ENCODE assay signal across 16 cellular contexts in genomic region chr17:43698678-43699437, GRCh38. TPM values are rescaled to one million over a fixed set of nuclear protein-coding genes. Genes with fewer than 3 reads are reported as not detected.
DNase-seq lines count a peak whose midpoint lies in the region; ATAC-seq and TF ChIP-seq lines count a peak whose summit lies in the region.
"Had no signal": no experiment of that assay in that cellular context is flagged by ENCODE, and none has a peak within 500 bp of the region (broad histone marks: within the 10 kb centered on the region; RNA-seq: fewer than 3 reads in every experiment).

No MANE protein-coding gene starts in this region.

- POLR2A ChIA-PET in RWPE1 (lab: Yijun Ruan, JAX; ENCODE audit: low non-redundant PET), result no interaction called here

- peaks cover 39 to 61% of the 10 kb centered on the region in 2 donors for H3K4me1 ChIP-seq in thoracic aorta (ENCODE audit: control insufficient read depth in 1 of 2, low read depth in 2 of 2)

- H3K27me3 ChIP-seq in thoracic aorta (replicated peaks; ENCODE audit: insufficient read depth), result no peaks in the 10 kb centered on the region
- H3K27me3 ChIP-seq: SJCRH30 had no signal

- DNase-seq in ELR (ENCODE audit: low read depth), result peak; percentile 34
- no peak for DNase-seq in RWPE1 (ENCODE audit: low spot score)
- DNase-seq in fibroblast of the aortic adventitia (ENCODE audit: low read depth), result peak; percentile 48
- no peak for DNase-seq in thoracic aorta (ENCODE audit: low spot score)
- no peak for DNase-seq in H4 (ENCODE audit: low spot score)
- DNase-seq in AML-193 (lab: John Stamatoyannopoulos, UW), result no peak
- DNase-seq: ACHN; CD4-positive, CD25-positive, alpha-beta regulatory T cell; H9; KBM-7; NCI-H1048; NCI-H1436 treated with DMSO at 0.1 percent for 48 hours; NCI-H2227 treated with DMSO at 0.1 percent for 48 hours; SJCRH30 had no signal

- TF ChIP-seq CTCF in RWPE1 (conservative IDR thresholded peaks at IDR 0.05; ENCODE audit: low read depth), result no peak
- TF ChIP-seq CTCF in fibroblast of the aortic adventitia (IDR thresholded peaks at IDR 0.05; ENCODE audit: insufficient read depth, low read length), result no peak
- TF ChIP-seq CTCF in thoracic aorta (IDR thresholded peaks at IDR 0.05), result no peak

- H3K36me3 ChIP-seq in thoracic aorta, result no peaks in the 10 kb centered on the region
- H3K36me3 ChIP-seq: SJCRH30 had no signal

- CTCF ChIA-PET in RWPE1 (lab: Yijun Ruan, JAX), result interaction anchor here (0.6 to 10.8 kb wide), 3 partner anchors 62 to 291 kb away, joined by 4 to 181 read pairs (median 11); partner anchors contain the start of gene SOST

- ATAC-seq in thoracic aorta (ENCODE audit: insufficient number of reproducible peaks, low FRiP score, low read depth) (no peak), HG02642 (IDR thresholded peaks at IDR 0.05; ENCODE audit: poor library complexity, unreplicated experiment) (no peak)

- no peak overlapping the region for H3K4me3 ChIP-seq in fibroblast of the aortic adventitia (ENCODE audit: low read depth, low read length)
- no peak overlapping the region for H3K4me3 ChIP-seq in thoracic aorta
- H3K4me3 ChIP-seq: SJCRH30 had no signal

- peak overlapping the region; percentile 20 for H3K27ac ChIP-seq in RWPE1
- peak overlapping the region; percentile 70 to 77 for H3K27ac ChIP-seq in thoracic aorta
- H3K27ac ChIP-seq: SJCRH30 had no signal

- no peaks in the 10 kb centered on the region for H3K9me3 ChIP-seq in thoracic aorta
- H3K9me3 ChIP-seq: SJCRH30 had no signal

RNA-seq across cellular contexts. Expression of gene MEOX1, which starts 37.1 kb away (rescaled TPM):
- total RNA-seq in fibroblast of the aortic adventitia (ENCODE audit: low replicate concordance) (not detected in 2 replicates), thoracic aorta (1 to 10 TPM; 3.0 to 5.4 TPM)
- total RNA-seq in H4 (2014; rRNA removed; shearing (Covaris generic)), result not detected in 2 replicates
- total RNA-seq: H9 had no signal

RNA-seq across cellular contexts. Expression of gene SOST, which starts 59.7 kb away (rescaled TPM):
- 0.09 TPM in 1 of 2 replicates, not detected in the other for total RNA-seq in fibroblast of the aortic adventitia (ENCODE audit: low replicate concordance)
- 10 to 100 TPM; 45.2 to 55.4 TPM for total RNA-seq in thoracic aorta
- total RNA-seq in H4 (2014; rRNA removed; shearing (Covaris generic)), result 4.2 and 6.1 TPM in 2 replicates
- total RNA-seq: CD4-positive, CD25-positive, alpha-beta regulatory T cell; H9; RPMI7951; SJCRH30 had no signal

Comparison
In these comparisons a context has a peak if more than half of its experiments do, and no peak if none do; other contexts are left out.
1. DNase-seq: peak in ELR (single experiment) and fibroblast of the aortic adventitia (single experiment); none in RWPE1 (single experiment), thoracic aorta (single experiment), H4 (single experiment) and AML-193 (0 of 2).